Comparison of ENCODE assay signal across 8 cellular contexts in genomic region chr17:63549946-63550815, GRCh38. TPM values are rescaled to one million over a fixed set of nuclear protein-coding genes. Genes with fewer than 3 reads are reported as not detected.
DNase-seq lines count a peak whose midpoint lies in the region; ATAC-seq and TF ChIP-seq lines count a peak whose summit lies in the region.

Gene DCAF7 (plus strand): TSS chr17:63550477. CDS start chr17:63550678, 201 bp downstream.

- ATAC-seq in GM19372 (IDR thresholded peaks at IDR 0.05; ENCODE audit: low read depth, unreplicated experiment) (peak; percentile 90), HG03558 (IDR thresholded peaks at IDR 0.05; ENCODE audit: extremely low read depth, unreplicated experiment) (peak; percentile 93), left lung (peak; percentile 96)

- H3K9me3 Mint-ChIP-seq in dendritic cell treated with granulocyte-macrophage colony-stimulating factor and Interleukin-4, amounts not matched to agents 40 ng/mL and 50 ng/mL, for 4 days = no peaks in the 10 kb centered on the region

- no peaks in the 10 kb centered on the region for H3K9me3 ChIP-seq in left lung

- peak within 1 kb of the TSS; percentile 98 for H3K4me3 Mint-ChIP-seq in dendritic cell treated with granulocyte-macrophage colony-stimulating factor and Interleukin-4, amounts not matched to agents 40 ng/mL and 50 ng/mL, for 4 days

- H3K27me3 Mint-ChIP-seq in dendritic cell treated with granulocyte-macrophage colony-stimulating factor and Interleukin-4, amounts not matched to agents 40 ng/mL and 50 ng/mL, for 4 days = no peaks in the 10 kb centered on the region

- intact Hi-C loops in dendritic cell treated with granulocyte-macrophage colony-stimulating factor and Interleukin-4, amounts not matched to agents 40 ng/mL and 50 ng/mL, for 4 days (cut with micrococcal nuclease) = loop anchor here (1.0 to 5.0 kb wide), 3 partner anchors 47 to 104 kb away; partner anchors contain the start of gene CYB561
- intact Hi-C loops in left lung (cut with DNase I) = no loop called here

- H3K36me3 ChIP-seq in left lung = no peaks in the 10 kb centered on the region

- peaks cover 27% of the 10 kb centered on the region for H3K36me3 Mint-ChIP-seq in dendritic cell treated with granulocyte-macrophage colony-stimulating factor and Interleukin-4, amounts not matched to agents 40 ng/mL and 50 ng/mL, for 4 days (ENCODE audit: low read depth)

- H3K27me3 ChIP-seq in left lung = no peaks in the 10 kb centered on the region

- peak within 1 kb of the TSS; percentile 92 to 97 for H3K27ac ChIP-seq in left lung

- DNase-seq in C1 segment of cervical spinal cord (lab: John Stamatoyannopoulos, UW) = peak; percentile 89 to 99 (median 98)
- peak; percentile 99 for DNase-seq in NCI-H748 treated with DMSO at 0.1 percent for 48 hours (lab: John Stamatoyannopoulos, UW)
- peak; percentile 95 to 100 for DNase-seq in activated CD4-positive, alpha-beta T cell treated with anti-CD3 and anti-CD28 coated beads, Interleukin-2, amount 50 U/mL, for 24 hours (ENCODE audit: low read depth in 1 of 2, low spot score in 1 of 2)
- DNase-seq in left lung = peak; percentile 96 to 99
- DNase-seq in stimulated activated CD4-positive, alpha-beta T cell treated with anti-CD3 and anti-CD28 coated beads, Interleukin-2, amount 100 ng/mL, for 48 hours = peak; percentile 99

- no peak for TF ChIP-seq CTCF in left lung (IDR thresholded peaks at IDR 0.05)

- H3K4me3 ChIP-seq in left lung = peak within 1 kb of the TSS; percentile 89 to 99

- H3K4me1 ChIP-seq in left lung = peaks cover 27 to 54% of the 10 kb centered on the region in 2 donors

- H3K27ac Mint-ChIP-seq in dendritic cell treated with granulocyte-macrophage colony-stimulating factor and Interleukin-4, amounts not matched to agents 40 ng/mL and 50 ng/mL, for 4 days = peak within 1 kb of the TSS; percentile 97

- peaks cover 44% of the 10 kb centered on the region for H3K4me1 Mint-ChIP-seq in dendritic cell treated with granulocyte-macrophage colony-stimulating factor and Interleukin-4, amounts not matched to agents 40 ng/mL and 50 ng/mL, for 4 days (ENCODE audit: low read depth)

RNA-seq across cellular contexts. Expression of gene DCAF7, which starts in this region (rescaled TPM):
- total RNA-seq in left lung = 10 to 100 TPM; 83.7 to 86.0 TPM

Comparison
In these comparisons a context has a peak if more than half of its experiments do, and no peak if none do; other contexts are left out.
1. Peak in every context shown above with its lines: DNase-seq, ATAC-seq, H3K4me3 ChIP-seq and H3K27ac ChIP-seq.